Comparison of ENCODE assay signal across 7 cellular contexts in genomic region chr4:2791518-2792395, GRCh38. TPM values are rescaled to one million over a fixed set of nuclear protein-coding genes. Genes with fewer than 3 reads are reported as not detected.
DNase-seq lines count a peak whose midpoint lies in the region; ATAC-seq and TF ChIP-seq lines count a peak whose summit lies in the region.

No MANE protein-coding gene starts in this region.

- no peaks in the 10 kb centered on the region for H3K36me3 Mint-ChIP-seq in T-helper 17 cell (ENCODE audit: low read depth)

- WGBS in psoas muscle, 3 donors = 83 to 91% (median 90%) methylated on average over 8 to 10 of the region's 10 CpGs

- H3K4me3 Mint-ChIP-seq in T-helper 17 cell = peak overlapping the region; percentile 53

- ATAC-seq in DND-41 (ENCODE audit: insufficient read depth, low read depth) (peak; percentile 47; the same call in 2 of the 3 replicates), T-helper 17 cell (no peak), psoas muscle (no peak), GM18498 (IDR thresholded peaks at IDR 0.05; ENCODE audit: unreplicated experiment) (no peak), GM21390 (IDR thresholded peaks at IDR 0.05; ENCODE audit: unreplicated experiment) (no peak)

- no peak overlapping the region for H3K4me2 ChIP-seq in DND-41 (ENCODE audit: insufficient read depth, low read length)

- DNase-seq in DND-41 (no peak), T-helper 17 cell (no peak), left ventricle myocardium inferior (peak; percentile 28), psoas muscle (peak; percentile 22 to 61), cortex of kidney (lab: John Stamatoyannopoulos, UW) (no peak)

- H3K4me1 ChIP-seq in DND-41 (ENCODE audit: insufficient read depth, low read length) (no peaks in the 10 kb centered on the region), left ventricle myocardium inferior (peaks cover 81% of the 10 kb centered on the region), psoas muscle (peaks cover 31% of the 10 kb centered on the region)

- H3K27ac Mint-ChIP-seq in T-helper 17 cell = peak overlapping the region; percentile 78

- no peaks in the 10 kb centered on the region for H3K79me2 ChIP-seq in DND-41 (ENCODE audit: insufficient read depth, low read length)

- no peaks in the 10 kb centered on the region for H3K27me3 Mint-ChIP-seq in T-helper 17 cell

- H4K20me1 ChIP-seq in DND-41 (ENCODE audit: insufficient read depth, low read length) = no peaks in the 10 kb centered on the region

- H3K9ac ChIP-seq in DND-41 (ENCODE audit: low read depth, low read length) = no peak overlapping the region

- no peak for TF ChIP-seq CTCF in DND-41 (IDR thresholded peaks at IDR 0.05; ENCODE audit: borderline replicate concordance, extremely low read depth, low read length, poor library complexity, severe bottlenecking)
- TF ChIP-seq CTCF in left ventricle myocardium inferior (IDR thresholded peaks at IDR 0.05; ENCODE audit: borderline replicate concordance) = no peak
- TF ChIP-seq CTCF in psoas muscle (IDR thresholded peaks at IDR 0.05) = no peak

- intact Hi-C loops in left ventricle myocardium inferior (cut with micrococcal nuclease) = no loop called here
- intact Hi-C loops in psoas muscle (cut with DNase I) = no loop called here

- H2AFZ ChIP-seq in DND-41 (ENCODE audit: low read depth, low read length) = no peak overlapping the region

- H3K4me1 Mint-ChIP-seq in T-helper 17 cell = peaks cover 46% of the 10 kb centered on the region

- H3K27me3 ChIP-seq in DND-41 (ENCODE audit: insufficient read depth, low read length, poor library complexity) (no peaks in the 10 kb centered on the region), left ventricle myocardium inferior (ENCODE audit: low read depth) (no peaks in the 10 kb centered on the region), psoas muscle (ENCODE audit: insufficient read depth in 3 of 3, low read length in 2 of 3) (no peaks in the 10 kb centered on the region)

- H3K27ac ChIP-seq in DND-41 (ENCODE audit: low read length) (no peak overlapping the region), left ventricle myocardium inferior (replicated peaks) (peak overlapping the region; percentile 94), psoas muscle (no peak overlapping the region)

- H3K36me3 ChIP-seq in DND-41 (ENCODE audit: insufficient read depth, low read length) = no peaks in the 10 kb centered on the region
- no peaks in the 10 kb centered on the region for H3K36me3 ChIP-seq in left ventricle myocardium inferior
- H3K36me3 ChIP-seq in psoas muscle (ENCODE audit: insufficient read depth in 1 of 2, low read depth in 1 of 2) = no peaks in the 10 kb centered on the region

- no peaks in the 10 kb centered on the region for H3K9me3 ChIP-seq in DND-41 (ENCODE audit: insufficient read depth, low read length, severe bottlenecking)
- no peaks in the 10 kb centered on the region for H3K9me3 ChIP-seq in T-helper 17 cell (ENCODE audit: control insufficient read depth, low read length, poor library complexity, severe bottlenecking)
- no peaks in the 10 kb centered on the region for H3K9me3 ChIP-seq in left ventricle myocardium inferior (replicated peaks)
- H3K9me3 ChIP-seq in psoas muscle = no peaks in the 10 kb centered on the region

- no peak overlapping the region for H3K4me3 ChIP-seq in DND-41 (ENCODE audit: low read depth in 1 of 2, low read length in 2 of 2)
- no peak overlapping the region for H3K4me3 ChIP-seq in left ventricle myocardium inferior
- H3K4me3 ChIP-seq in psoas muscle = no peak overlapping the region

RNA-seq across cellular contexts. Expression of gene SH3BP2, which starts 1.1 kb away (rescaled TPM):
- 10 to 100 TPM; 36.0 to 62.0 TPM for total RNA-seq in T-helper 17 cell
- 24.7 TPM for total RNA-seq in left ventricle myocardium inferior
- 10 to 100 TPM; 12.4 to 18.1 (median 13.9) TPM for total RNA-seq in psoas muscle
- 10 to 100 TPM in 1 of 3 donors, 1 to 10 TPM in 2; 7.1 to 13.1 (median 8.0) TPM for polyA plus RNA-seq in psoas muscle

RNA-seq across cellular contexts. Expression of gene TNIP2, which starts 35.6 kb away (rescaled TPM):
- total RNA-seq in T-helper 17 cell = 10 to 100 TPM; 66.0 to 72.5 TPM
- 19.4 TPM for total RNA-seq in left ventricle myocardium inferior
- total RNA-seq in psoas muscle = 10 to 100 TPM; 16.3 to 44.6 (median 32.4) TPM
- polyA plus RNA-seq in psoas muscle = 10 to 100 TPM; 45.9 to 66.2 (median 59.5) TPM

RNA-seq across cellular contexts. Expression of gene ADD1, which starts 51.9 kb away (rescaled TPM):
- 100 to 1,000 TPM; 211 to 228 TPM for total RNA-seq in T-helper 17 cell
- total RNA-seq in left ventricle myocardium inferior = 212 TPM
- 100 to 1,000 TPM; 163 to 214 (median 187) TPM for total RNA-seq in psoas muscle
- polyA plus RNA-seq in psoas muscle = 100 to 1,000 TPM; 124 to 224 (median 126) TPM

Comparison
In these comparisons a context has a peak if more than half of its experiments do, and no peak if none do; other contexts are left out.
1. DNase-seq: peak in left ventricle myocardium inferior (single experiment) and psoas muscle (2 of 2); none in DND-41 (single experiment), T-helper 17 cell (0 of 3) and cortex of kidney (single experiment).